Comparison of ENCODE assay signal across 27 cellular contexts in the genomic region with DNA sequence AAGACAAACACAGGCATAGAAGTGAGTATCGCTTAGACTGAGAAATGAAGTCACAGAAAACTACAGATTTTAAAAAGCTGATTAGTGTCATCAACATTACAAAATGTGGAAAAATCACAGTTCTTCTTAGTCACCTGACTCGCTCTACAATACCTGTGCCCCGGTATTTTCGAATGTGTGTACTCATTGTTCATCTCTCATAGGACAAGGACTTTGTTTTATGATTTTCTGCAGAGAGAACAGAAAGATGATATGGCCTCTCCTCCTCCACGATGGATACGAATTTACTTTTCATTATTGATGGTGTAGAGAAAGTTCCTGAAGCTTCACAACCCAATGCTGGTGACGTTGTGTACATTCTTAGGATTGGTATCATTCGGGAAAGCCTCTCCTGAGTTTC. TPM values are rescaled to one million over a fixed set of nuclear protein-coding genes. Genes with fewer than 3 reads are reported as not detected.
"Had no signal": no experiment of that assay in that cellular context is flagged by ENCODE, and none has a peak within 500 bp of the region (broad histone marks: within the 10 kb centered on the region; RNA-seq: fewer than 3 reads in every experiment).

No MANE protein-coding gene starts in this region.

- DNase-seq: stimulated activated CD4-positive, alpha-beta T cell treated with anti-CD3 and anti-CD28 coated beads, Interleukin-2, amount 100 ng/mL, for 48 hours; stimulated activated CD4-positive, alpha-beta T cell treated with anti-CD3 and anti-CD28 coated beads, Interleukin-4, amount 100 ng/mL, for 1 hour; stimulated activated CD4-positive, alpha-beta T cell treated with anti-CD3 and anti-CD28 coated beads, Interleukin-4, amount 100 ng/mL, for 24 hours; stimulated activated CD4-positive, alpha-beta T cell treated with anti-CD3 and anti-CD28 coated beads, Interleukin-4, amount 100 ng/mL, for 4 hours; stimulated activated CD8-positive, alpha-beta memory T cell treated with anti-CD3 and anti-CD28 coated beads, Interleukin-4, amount 100 ng/mL, for 48 hours; stimulated activated naive B cell treated with anti-CD40 and anti-IgM and Interleukin-4, amounts not matched to agents 10 μg/mL and 1 μg/mL and 100 μg/mL, for 72 hours; stimulated activated naive CD4-positive, alpha-beta T cell; stimulated activated naive CD4-positive, alpha-beta T cell treated with Interleukin-2 at 50 U/mL for 16 hours; stimulated activated naive CD8-positive, alpha-beta T cell treated with anti-CD3 and anti-CD28 coated beads, Interleukin-15, amount 100 ng/mL, for 72 hours; stimulated activated naive CD8-positive, alpha-beta T cell treated with anti-CD3 and anti-CD28 coated beads, Interleukin-15, Interleukin-2, amounts not matched to agents 100 U/mL and 50 U/mL, for 24 hours; stomach; substantia nigra; testis; thyroid gland; tibial artery; transverse colon; trophoblast cell; upper lobe of left lung; upper lobe of right lung; uterus had no signal

- H3K36me3 ChIP-seq: stomach, suprapubic skin, thoracic aorta, thyroid gland, tibial artery, tibial nerve, transverse colon, upper lobe of left lung, upper lobe of right lung, uterus, vagina had no signal

- ATAC-seq: stimulated activated effector memory CD8-positive, alpha-beta T cell treated with anti-CD3 and anti-CD28 coated beads, Interleukin-12 subunit alpha, Interleukin-12 subunit beta, amount 100 ng/mL, for 72 hours; stimulated activated memory B cell treated with anti-CD40 and anti-IgM and Interleukin-4, amounts not matched to agents 10 μg/mL and 1 μg/mL and 100 μg/mL, for 72 hours; stimulated activated naive B cell treated with anti-CD40 and anti-IgM and Interleukin-4, amounts not matched to agents 10 μg/mL and 1 μg/mL and 100 μg/mL, for 72 hours; stimulated activated naive CD8-positive, alpha-beta T cell treated with anti-CD3 and anti-CD28 coated beads, Interleukin-15, amount 100 ng/mL, for 72 hours; stimulated activated naive CD8-positive, alpha-beta T cell treated with anti-CD3 and anti-CD28 coated beads, Interleukin-15, Interleukin-2, amounts not matched to agents 100 U/mL and 50 U/mL, for 24 hours; upper lobe of right lung had no signal

- H3K27me3 ChIP-seq: testis, thyroid gland, upper lobe of left lung, uterus, vagina had no signal

- H3K9me3 ChIP-seq: testis, thoracic aorta, thyroid gland, transverse colon, upper lobe of left lung, upper lobe of right lung, uterus, vagina had no signal

- FAIRE-seq: urothelium cell line had no signal

- H3K4me1 ChIP-seq: transverse colon, upper lobe of right lung, uterus had no signal

- H3K4me3 ChIP-seq: stomach, suprapubic skin, testis, thoracic aorta, thyroid gland, tibial artery, tibial nerve, transverse colon, upper lobe of left lung, upper lobe of right lung, uterus, vagina had no signal

- H3K27ac ChIP-seq: stomach, suprapubic skin, testis, thoracic aorta, thyroid gland, tibial artery, tibial nerve, transverse colon, upper lobe of left lung, upper lobe of right lung, uterus, vagina had no signal

RNA-seq across cellular contexts. Expression of a gene that starts 29.4 kb away (rescaled TPM):
- total RNA-seq: thoracic aorta, upper lobe of right lung had no signal
